ENCODE assay signal across 7 cellular contexts in the genomic region with DNA sequence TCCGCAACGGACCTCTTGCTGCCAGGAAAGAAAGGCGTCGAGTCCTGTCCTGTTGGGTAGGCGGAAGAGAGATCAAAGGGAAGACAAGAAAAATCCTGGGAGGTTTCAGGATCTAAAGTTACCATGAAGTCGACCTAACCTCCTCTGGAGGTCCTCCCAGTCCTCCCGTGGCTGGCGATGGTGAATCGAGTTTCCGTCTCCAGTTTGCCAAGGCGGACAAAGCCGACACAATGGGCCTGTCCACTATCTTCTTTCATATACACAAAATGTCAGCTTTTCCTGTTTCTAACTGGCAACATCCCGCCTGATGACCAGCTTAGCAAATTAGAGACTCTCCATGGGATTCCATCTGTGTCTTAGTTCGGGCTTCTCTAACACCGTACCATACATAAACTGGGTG. TPM values are rescaled to one million over a fixed set of nuclear protein-coding genes. Genes with fewer than 3 reads are reported as not detected.
"Had no signal": no experiment of that assay in that cellular context is flagged by ENCODE, and none has a peak within 500 bp of the region (broad histone marks: within the 10 kb centered on the region; RNA-seq: fewer than 3 reads in every experiment).

No MANE protein-coding gene starts in this region.

RNA-seq across cellular contexts. Expression of gene RNU1-1, which starts 22.7 kb away (rescaled TPM):
- total RNA-seq: osteoblast had no signal
- polyA plus RNA-seq: ovary, psoas muscle, right cardiac atrium, spleen, thymus, urinary bladder had no signal
